In genomic region chr22:25383278-25383820, GRCh38 we compare ENCODE assay signal across 21 cellular contexts.
DNase-seq lines count a peak whose midpoint lies in the region; ATAC-seq and TF ChIP-seq lines count a peak whose summit lies in the region.
"Had no signal": no experiment of that assay in that cellular context is flagged by ENCODE, and none has a peak within 500 bp of the region (broad histone marks: within the 10 kb centered on the region; RNA-seq: fewer than 3 reads in every experiment).

No MANE protein-coding gene starts in this region.

- no peak overlapping the region for H3K27ac Mint-ChIP-seq in neural progenitor cell
- H3K27ac Mint-ChIP-seq: B cell had no signal

- H3K4me3 ChIP-seq in iPS-15b (ENCODE audit: low read depth, low read length) (no peak overlapping the region), neural progenitor cell (no peak overlapping the region)
- H3K4me3 ChIP-seq: A549, GM12878, PC-9 had no signal

- peak overlapping the region; percentile 27 for H3K4me2 ChIP-seq in neural progenitor cell
- H3K4me2 ChIP-seq: A549, PC-9, SK-N-SH had no signal

- H3K9me3 Mint-ChIP-seq in neural progenitor cell, result no peaks in the 10 kb centered on the region
- H3K9me3 Mint-ChIP-seq: CD4-positive, CD25-positive, alpha-beta regulatory T cell had no signal

- TF ChIP-seq CTCF in VCaP (conservative IDR thresholded peaks at IDR 0.05), result no peak
- no peak for TF ChIP-seq CTCF in neural progenitor cell (IDR thresholded peaks at IDR 0.05)
- no peak for TF ChIP-seq CTCF in GM20000 (IDR thresholded peaks at IDR 0.05; ENCODE audit: extremely low read depth, missing control alignments)

- peaks cover 18% of the 10 kb centered on the region for H3K4me1 ChIP-seq in iPS-15b (ENCODE audit: control insufficient read depth, insufficient read depth, low read length)
- peaks cover 14% of the 10 kb centered on the region for H3K4me1 ChIP-seq in neural progenitor cell
- H3K4me1 ChIP-seq: A549 had no signal

- no peaks in the 10 kb centered on the region for H3F3A ChIP-seq in neural progenitor cell (ENCODE audit: low read depth)

- H3K4me3 Mint-ChIP-seq in neural progenitor cell, result no peak overlapping the region
- H3K4me3 Mint-ChIP-seq: B cell had no signal

- H3K27me3 Mint-ChIP-seq in neural progenitor cell (ENCODE audit: insufficient read depth, low read depth), result peaks cover 2% of the 10 kb centered on the region
- H3K27me3 Mint-ChIP-seq: B cell; CD4-positive, CD25-positive, alpha-beta regulatory T cell had no signal

- H3K36me3 ChIP-seq in iPS-15b (ENCODE audit: control insufficient read depth, insufficient read depth, low read length) (peaks cover 14% of the 10 kb centered on the region), neural progenitor cell (no peaks in the 10 kb centered on the region)

- no peaks in the 10 kb centered on the region for H3K36me3 Mint-ChIP-seq in neural progenitor cell

- H3K79me2 ChIP-seq in neural progenitor cell (ENCODE audit: low read depth), result no peaks in the 10 kb centered on the region

- H3K27ac ChIP-seq in VCaP (peak overlapping the region; percentile 7; the same call in 1 of the 2 replicates), neural progenitor cell (no peak overlapping the region)
- H3K27ac ChIP-seq: A549, PC-9, RWPE1 had no signal

- peak; percentile 36 for DNase-seq in ELF-1 (ENCODE audit: low read depth, low spot score)
- DNase-seq in neural progenitor cell (ENCODE audit: low spot score), result peak; percentile 35
- DNase-seq in activated CD8-positive, alpha-beta memory T cell treated with anti-CD3 and anti-CD28 coated beads, Interleukin-2, amount 50 U/mL, for 48 hours, result no peak
- DNase-seq in glomerular visceral epithelial cell (ENCODE audit: extremely low spot score), result no peak
- DNase-seq in GM20000 (ENCODE audit: low spot score), result no peak
- DNase-seq: DMS79, Kasumi-1, NCI-H187, NCI-H446 treated with DMSO at 0.1 percent for 48 hours, NCI-H526 treated with DMSO at 0.1 percent for 48 hours, PC-9, SIG-M5, SK-N-SH had no signal

- peaks cover 41% of the 10 kb centered on the region for H4K20me1 ChIP-seq in neural progenitor cell (ENCODE audit: low read depth)

- H3K9ac ChIP-seq in iPS-15b (ENCODE audit: low read depth, low read length), result peak overlapping the region; percentile 56
- no peak overlapping the region for H3K9ac ChIP-seq in neural progenitor cell
- H3K9ac ChIP-seq: SK-N-SH had no signal

- peaks cover 34% of the 10 kb centered on the region for H3K4me1 Mint-ChIP-seq in neural progenitor cell

- no peaks in the 10 kb centered on the region for H3K27me3 ChIP-seq in iPS-15b (ENCODE audit: control insufficient read depth, insufficient read depth, low read length)
- no peaks in the 10 kb centered on the region for H3K27me3 ChIP-seq in neural progenitor cell

- H3K9me3 ChIP-seq in iPS-15b (ENCODE audit: control insufficient read depth, insufficient read depth, low read length) (no peaks in the 10 kb centered on the region), neural progenitor cell (ENCODE audit: low read depth) (no peaks in the 10 kb centered on the region)
- H3K9me3 ChIP-seq: A549, SK-N-SH had no signal

- ATAC-seq in HG02763 (IDR thresholded peaks at IDR 0.05; ENCODE audit: unreplicated experiment), result no peak

- no peak overlapping the region for H2AFZ ChIP-seq in neural progenitor cell (replicated peaks)
- H2AFZ ChIP-seq: PC-9 had no signal

Comparison
In these comparisons a context has a peak if more than half of its experiments do, and no peak if none do; other contexts are left out.
1. DNase-seq: peak in ELF-1 (single experiment) and neural progenitor cell (single experiment); none in activated CD8-positive, alpha-beta memory T cell treated with anti-CD3 and anti-CD28 coated beads, Interleukin-2, amount 50 U/mL, for 48 hours (single experiment), glomerular visceral epithelial cell (single experiment) and GM20000 (single experiment).